In genomic region chr13:19672990-19673389, GRCh38 we compare ENCODE assay signal across 18 cellular contexts. TPM values are rescaled to one million over a fixed set of nuclear protein-coding genes. Genes with fewer than 3 reads are reported as not detected.
DNase-seq lines count a peak whose midpoint lies in the region; ATAC-seq and TF ChIP-seq lines count a peak whose summit lies in the region.
"Had no signal": no experiment of that assay in that cellular context is flagged by ENCODE, and none has a peak within 500 bp of the region (broad histone marks: within the 10 kb centered on the region; RNA-seq: fewer than 3 reads in every experiment).

No MANE protein-coding gene starts in this region.

- H3K27ac Mint-ChIP-seq in activated T-cell treated with anti-CD3 and anti-CD28 coated beads, Interleukin-2, amount 50 U/mL, for 24 hours: peak overlapping the region; percentile 74
- H3K27ac Mint-ChIP-seq in GM23338 (no peak overlapping the region), osteocyte (ENCODE audit: unreplicated experiment) (peak overlapping the region; percentile 2)
- H3K27ac Mint-ChIP-seq in activated naive CD8-positive, alpha-beta T cell treated with anti-CD3 and anti-CD28 coated beads, Interleukin-2, amount 50 U/mL, for 24 hours: peak overlapping the region; percentile 24

- H3K4me3 Mint-ChIP-seq in activated T-cell treated with anti-CD3 and anti-CD28 coated beads, Interleukin-2, amount 50 U/mL, for 24 hours: no peak overlapping the region
- H3K4me3 Mint-ChIP-seq in GM23338 (no peak overlapping the region), osteocyte (ENCODE audit: unreplicated experiment) (no peak overlapping the region)
- no peak overlapping the region for H3K4me3 Mint-ChIP-seq in activated naive CD8-positive, alpha-beta T cell treated with anti-CD3 and anti-CD28 coated beads, Interleukin-2, amount 50 U/mL, for 24 hours

- WGBS in tibial nerve, 2 donors: 55 to 58% methylated on average over 5 of the region's 5 CpGs

- H3K4me1 Mint-ChIP-seq in activated T-cell treated with anti-CD3 and anti-CD28 coated beads, Interleukin-2, amount 50 U/mL, for 24 hours (ENCODE audit: low read depth): peaks cover 7% of the 10 kb centered on the region
- H3K4me1 Mint-ChIP-seq in GM23338: peaks cover 5% of the 10 kb centered on the region
- peaks cover 8% of the 10 kb centered on the region for H3K4me1 Mint-ChIP-seq in activated naive CD8-positive, alpha-beta T cell treated with anti-CD3 and anti-CD28 coated beads, Interleukin-2, amount 50 U/mL, for 24 hours
- H3K4me1 Mint-ChIP-seq in osteocyte (ENCODE audit: unreplicated experiment): peaks cover 5% of the 10 kb centered on the region

- ATAC-seq in GM23338: no peak
- ATAC-seq in activated naive CD8-positive, alpha-beta T cell treated with anti-CD3 and anti-CD28 coated beads, Interleukin-2, amount 50 U/mL, for 24 hours: no peak
- no peak for ATAC-seq in HG02884 (IDR thresholded peaks at IDR 0.05; ENCODE audit: unreplicated experiment)
- ATAC-seq: Right ventricle myocardium inferior had no signal

- H3K36me3 ChIP-seq in GM23338 (ENCODE audit: insufficient read depth) (peaks cover 45% of the 10 kb centered on the region), tibial nerve (peaks cover 8 to 92% (median 25%) of the 10 kb centered on the region in 3 donors)

- H3F3A ChIP-seq in GM23338 (replicated peaks; ENCODE audit: low read depth): peaks cover 14% of the 10 kb centered on the region; the same call in 1 of the 2 replicates

- TF ChIP-seq POLR2A in tibial nerve (IDR thresholded peaks at IDR 0.05): no peak

- TF ChIP-seq CTCF in GM23338 (conservative IDR thresholded peaks at IDR 0.05; ENCODE audit: low read depth in 2 of 2) (no peak), osteocyte (IDR thresholded peaks at IDR 0.05) (no peak), tibial nerve (IDR thresholded peaks at IDR 0.05) (no peak)

- H3K79me2 ChIP-seq in GM23338 (replicated peaks; ENCODE audit: insufficient read depth): no peaks in the 10 kb centered on the region

- 0 out of 2 replicates have a peak overlapping the region, but pooled peaks have one; percentile 74 for H3K27ac ChIP-seq in GM23338 (ENCODE audit: low read depth)
- H3K27ac ChIP-seq in tibial nerve: peak overlapping the region in 1 of 4 donors; percentile 17
- H3K27ac ChIP-seq: C4-2B had no signal

- peaks cover 95% of the 10 kb centered on the region for H3K36me3 Mint-ChIP-seq in activated T-cell treated with anti-CD3 and anti-CD28 coated beads, Interleukin-2, amount 50 U/mL, for 24 hours (ENCODE audit: low read depth)
- H3K36me3 Mint-ChIP-seq in GM23338 (ENCODE audit: low read depth): peaks cover 53% of the 10 kb centered on the region
- peaks cover 66% of the 10 kb centered on the region for H3K36me3 Mint-ChIP-seq in activated naive CD8-positive, alpha-beta T cell treated with anti-CD3 and anti-CD28 coated beads, Interleukin-2, amount 50 U/mL, for 24 hours (ENCODE audit: low read depth)
- peaks cover 63% of the 10 kb centered on the region for H3K36me3 Mint-ChIP-seq in osteocyte (ENCODE audit: unreplicated experiment)

- no peak for DNase-seq in activated T-cell treated with anti-CD3 and anti-CD28 coated beads, Interleukin-2, amount 50 U/mL, for 24 hours
- DNase-seq in activated T-cell treated with anti-CD3 and anti-CD28 coated beads for 4 hours (no peak), GM23338 (ENCODE audit: low spot score) (no peak), osteocyte (ENCODE audit: extremely low spot score, unreplicated experiment) (no peak), tibial nerve (ENCODE audit: low spot score in 2 of 2) (no peak), midbrain (lab: John Stamatoyannopoulos, UW) (no peak)
- DNase-seq in activated naive CD8-positive, alpha-beta T cell treated with anti-CD3 and anti-CD28 coated beads, Interleukin-2, amount 50 U/mL, for 24 hours: no peak
- DNase-seq: DMS79, HCEC 1CT, KG1, NCI-H1092 treated with DMSO at 0.1 percent for 48 hours, NCI-H1694, NCI-H2107, NCI-H226, NCI-H526 treated with DMSO at 0.1 percent for 48 hours had no signal

- H3K9me3 Mint-ChIP-seq in activated T-cell treated with anti-CD3 and anti-CD28 coated beads, Interleukin-2, amount 50 U/mL, for 24 hours: no peaks in the 10 kb centered on the region
- H3K9me3 Mint-ChIP-seq in GM23338 (no peaks in the 10 kb centered on the region), osteocyte (ENCODE audit: unreplicated experiment) (no peaks in the 10 kb centered on the region)
- no peaks in the 10 kb centered on the region for H3K9me3 Mint-ChIP-seq in activated naive CD8-positive, alpha-beta T cell treated with anti-CD3 and anti-CD28 coated beads, Interleukin-2, amount 50 U/mL, for 24 hours

- H3K27me3 Mint-ChIP-seq in activated T-cell treated with anti-CD3 and anti-CD28 coated beads, Interleukin-2, amount 50 U/mL, for 24 hours: no peaks in the 10 kb centered on the region
- no peaks in the 10 kb centered on the region for H3K27me3 Mint-ChIP-seq in GM23338 (ENCODE audit: insufficient read depth, low read depth, poor library complexity)
- no peaks in the 10 kb centered on the region for H3K27me3 Mint-ChIP-seq in activated naive CD8-positive, alpha-beta T cell treated with anti-CD3 and anti-CD28 coated beads, Interleukin-2, amount 50 U/mL, for 24 hours
- no peaks in the 10 kb centered on the region for H3K27me3 Mint-ChIP-seq in osteocyte (ENCODE audit: unreplicated experiment)

- no peak overlapping the region for H3K4me2 ChIP-seq in GM23338

- no peaks in the 10 kb centered on the region for H3K9me2 ChIP-seq in GM23338 (ENCODE audit: insufficient read depth)

- TF ChIP-seq EP300 in tibial nerve (IDR thresholded peaks at IDR 0.05): no peak

- H3K4me1 ChIP-seq in GM23338 (ENCODE audit: insufficient read depth) (no peaks in the 10 kb centered on the region), tibial nerve (peaks cover 0 to 8% (median 0%) of the 10 kb centered on the region in 4 donors)

- H3K4me3 ChIP-seq in GM23338: no peak overlapping the region
- H3K4me3 ChIP-seq in tibial nerve: no peak overlapping the region

- no peak overlapping the region for H2AFZ ChIP-seq in GM23338

- H3K9me3 ChIP-seq in tibial nerve: no peaks in the 10 kb centered on the region

- H4K20me1 ChIP-seq in GM23338 (replicated peaks; ENCODE audit: insufficient read depth): peaks cover 13% of the 10 kb centered on the region; the same call in 1 of the 2 replicates

- H3K27me3 ChIP-seq in GM23338 (ENCODE audit: insufficient read depth) (no peaks in the 10 kb centered on the region), tibial nerve (no peaks in the 10 kb centered on the region)

TF ChIP-seq in GM23338, 12 proteins besides CTCF, POLR2A, EP300 and RAD21 (continues in another document):
- TF ChIP-seq ETS1 (IDR thresholded peaks at IDR 0.05) (no peak), REST (IDR thresholded peaks at IDR 0.05; ENCODE audit: unreplicated experiment) (no peak), ZNF331 (CRISPR knock-in tag; IDR thresholded peaks at IDR 0.05; ENCODE audit: low read depth) (no peak), POLR2AphosphoS5 (IDR thresholded peaks at IDR 0.05; ENCODE audit: low read depth) (no peak), STAT1 (IDR thresholded peaks at IDR 0.05; ENCODE audit: unreplicated experiment) (no peak)

RNA-seq across cellular contexts. Expression of gene MPHOSPH8, which starts 39.5 kb away (rescaled TPM):
- total RNA-seq in GM23338 (2014; rRNA removed; shearing (Covaris generic)): 14.3 and 15.6 TPM in 2 replicates
- 27.0 and 31.9 TPM in 2 replicates for polyA plus RNA-seq in GM23338 (2016; fragmentation: Nextera tagmentation; extraction: Ambion mirVana)
- total RNA-seq in osteocyte: 32.2 and 32.7 TPM in 2 replicates
- total RNA-seq in tibial nerve: 10 to 100 TPM; 41.2 to 53.8 (median 49.3) TPM
